18 cellular contexts compared by ENCODE assay signal in the genomic region with DNA sequence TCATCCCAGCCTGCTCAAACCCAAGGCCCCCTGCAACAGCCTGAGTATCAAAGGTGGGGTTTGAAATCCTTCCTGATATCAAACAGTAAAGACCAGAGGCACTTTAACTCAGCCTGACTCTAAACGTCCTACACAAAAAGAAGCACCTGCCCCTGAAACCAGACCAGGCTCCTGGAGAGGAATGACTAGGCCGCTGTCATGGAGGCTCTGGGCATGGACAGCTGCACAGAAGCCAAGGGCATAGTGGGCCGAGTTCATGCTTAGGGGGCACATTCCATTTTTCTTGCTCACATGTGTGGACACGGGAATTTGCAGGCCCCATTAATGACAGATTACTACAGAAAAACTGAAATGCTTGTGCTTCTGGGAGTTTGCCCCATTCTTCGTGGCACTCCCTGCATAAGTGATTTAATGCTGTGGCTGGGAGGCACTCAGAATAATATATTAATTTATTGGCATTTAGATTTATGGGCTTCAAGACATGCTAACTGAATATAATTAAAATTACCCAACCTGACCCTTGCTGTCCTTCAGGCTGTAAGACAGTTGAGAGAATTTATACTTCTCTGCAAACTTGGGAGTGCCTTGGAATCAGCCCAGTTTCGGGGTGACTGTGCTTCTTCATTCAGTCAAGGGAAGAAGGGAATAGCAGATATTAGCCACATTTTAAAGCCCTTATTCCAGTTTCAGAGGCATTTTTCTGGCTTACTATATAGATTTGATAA.
DNase-seq lines count a peak whose midpoint lies in the region; ATAC-seq, FAIRE-seq and TF ChIP-seq lines count a peak whose summit lies in the region.
"Had no signal": no experiment of that assay in that cellular context is flagged by ENCODE, and none has a peak within 500 bp of the region (broad histone marks: within the 10 kb centered on the region; RNA-seq: fewer than 3 reads in every experiment).

No MANE protein-coding gene starts in this region.

- peak overlapping the region; percentile 70 for H3K4me3 Mint-ChIP-seq in natural killer cell
- H3K4me3 Mint-ChIP-seq in natural killer cell treated with Interleukin-12 subunit alpha and Interleukin-12 subunit beta and Interleukin-15 and Interleukin-18, amount 100 ng/mL, for 72 hours = no peak overlapping the region
- no peak overlapping the region for H3K4me3 Mint-ChIP-seq in activated CD8-positive, alpha-beta T cell treated with anti-CD3 and anti-CD28 coated beads, Interleukin-2, amount 10 ng/mL, durations not matched to agents 7 days and 5 days
- no peak overlapping the region for H3K4me3 Mint-ChIP-seq in WTC11

- H3K4me1 Mint-ChIP-seq in natural killer cell = peaks cover 27 to 39% of the 10 kb centered on the region in 2 donors
- H3K4me1 Mint-ChIP-seq in natural killer cell treated with Interleukin-12 subunit alpha and Interleukin-12 subunit beta and Interleukin-15 and Interleukin-18, amount 100 ng/mL, for 72 hours (ENCODE audit: low read depth in 2 of 2) = peaks cover 15 to 18% of the 10 kb centered on the region in 2 donors
- peaks cover 50% of the 10 kb centered on the region for H3K4me1 Mint-ChIP-seq in activated CD8-positive, alpha-beta T cell treated with anti-CD3 and anti-CD28 coated beads, Interleukin-2, amount 10 ng/mL, durations not matched to agents 7 days and 5 days (ENCODE audit: low read depth)
- H3K4me1 Mint-ChIP-seq in WTC11 = peaks cover 20% of the 10 kb centered on the region

- no peak for TF ChIP-seq CTCF in natural killer cell (IDR thresholded peaks at IDR 0.05)
- TF ChIP-seq CTCF in spleen (IDR thresholded peaks at IDR 0.05 in 8 of 11, conservative IDR thresholded peaks at IDR 0.05 in 3 of 11) = no peak
- TF ChIP-seq CTCF in WTC11 (IDR thresholded peaks at IDR 0.05) = no peak

- ATAC-seq in natural killer cell = no peak
- no peak for ATAC-seq in natural killer cell treated with Interleukin-12 subunit alpha and Interleukin-12 subunit beta and Interleukin-15 and Interleukin-18, amount 100 ng/mL, for 72 hours
- ATAC-seq in activated CD8-positive, alpha-beta T cell treated with anti-CD3 and anti-CD28 coated beads, Interleukin-2, amount 10 ng/mL, durations not matched to agents 7 days and 5 days = no peak
- no peak for ATAC-seq in WTC11
- ATAC-seq: GM12878 had no signal

- H3K27ac ChIP-seq in spleen = no peak overlapping the region
- H3K27ac ChIP-seq: breast epithelium, left ventricle myocardium inferior, sigmoid colon, vagina had no signal

- H3K27me3 ChIP-seq in spleen (replicated peaks in 1 of 7) = no peaks in the 10 kb centered on the region
- H3K27me3 ChIP-seq: breast epithelium, sigmoid colon, vagina had no signal

- peak overlapping the region; percentile 39 to 61 for H3K27ac Mint-ChIP-seq in natural killer cell
- H3K27ac Mint-ChIP-seq in natural killer cell treated with Interleukin-12 subunit alpha and Interleukin-12 subunit beta and Interleukin-15 and Interleukin-18, amount 100 ng/mL, for 72 hours = peak overlapping the region in 1 of 2 donors; percentile 14
- peak overlapping the region; percentile 88 for H3K27ac Mint-ChIP-seq in activated CD8-positive, alpha-beta T cell treated with anti-CD3 and anti-CD28 coated beads, Interleukin-2, amount 10 ng/mL, durations not matched to agents 7 days and 5 days
- H3K27ac Mint-ChIP-seq in WTC11 = no peak overlapping the region

- H3K36me3 Mint-ChIP-seq in natural killer cell (no peaks in the 10 kb centered on the region), WTC11 (no peaks in the 10 kb centered on the region)
- H3K36me3 Mint-ChIP-seq in natural killer cell treated with Interleukin-12 subunit alpha and Interleukin-12 subunit beta and Interleukin-15 and Interleukin-18, amount 100 ng/mL, for 72 hours = no peaks in the 10 kb centered on the region
- peaks cover 6% of the 10 kb centered on the region for H3K36me3 Mint-ChIP-seq in activated CD8-positive, alpha-beta T cell treated with anti-CD3 and anti-CD28 coated beads, Interleukin-2, amount 10 ng/mL, durations not matched to agents 7 days and 5 days (ENCODE audit: low read depth)

- intact Hi-C loops in natural killer cell (cut with micrococcal nuclease) (no loop called here), spleen (cut with DNase I; ENCODE audit: low total_unique reads) (no loop called here)

- no peak for FAIRE-seq in H54 (lab: Jason Lieb, UNC)
- FAIRE-seq: G401.6, GM12878 had no signal

- H3K4me1 ChIP-seq in spleen = peaks cover 0 to 18% (median 3%) of the 10 kb centered on the region in 6 donors
- H3K4me1 ChIP-seq: breast epithelium, left ventricle myocardium inferior, sigmoid colon, vagina had no signal

- H3K4me3 ChIP-seq in spleen = no peak overlapping the region
- H3K4me3 ChIP-seq: breast epithelium, GM12878, left ventricle myocardium inferior, sigmoid colon, vagina had no signal

- CTCF ChIA-PET in activated CD8-positive, alpha-beta T cell treated with anti-CD3 and anti-CD28 coated beads, Interleukin-2, amount 10 ng/mL, durations not matched to agents 7 days and 5 days (lab: Charles Lee) = interaction anchor here (1.0 to 3.8 kb wide), 8 partner anchors 11 to 363 kb away, joined by 3 to 19 read pairs (median 4); no protein-coding TSS in a partner anchor
- CTCF ChIA-PET in WTC11 (lab: Charles Lee) = no interaction called here

- no peak for TF ChIP-seq POLR2A in spleen (IDR thresholded peaks at IDR 0.05)
- no peak for TF ChIP-seq POLR2A in H54 (IDR thresholded peaks at IDR 0.05; ENCODE audit: low read depth, low read length)

- no peaks in the 10 kb centered on the region for H3K36me3 ChIP-seq in spleen
- H3K36me3 ChIP-seq: breast epithelium, left ventricle myocardium inferior, sigmoid colon, vagina had no signal

- POLR2A ChIA-PET in activated CD8-positive, alpha-beta T cell treated with anti-CD3 and anti-CD28 coated beads, Interleukin-2, amount 10 ng/mL, durations not matched to agents 7 days and 5 days (lab: Charles Lee) = interaction anchor here (0.7 kb wide), 1 partner anchor 773 kb away, joined by 3 read pairs; no protein-coding TSS in a partner anchor
- POLR2A ChIA-PET in WTC11 (lab: Charles Lee) = no interaction called here

- 82 to 94% (median 89%) methylated on average over 6 of the region's 6 CpGs for WGBS in spleen, 5 donors

- H3K27me3 Mint-ChIP-seq in natural killer cell (ENCODE audit: low read depth in 2 of 2) (peaks cover 9 to 12% of the 10 kb centered on the region in 2 donors), WTC11 (ENCODE audit: low read depth) (no peaks in the 10 kb centered on the region; the same call in 1 of the 2 replicates)
- peaks cover 0 to 2% of the 10 kb centered on the region in 2 donors for H3K27me3 Mint-ChIP-seq in natural killer cell treated with Interleukin-12 subunit alpha and Interleukin-12 subunit beta and Interleukin-15 and Interleukin-18, amount 100 ng/mL, for 72 hours
- H3K27me3 Mint-ChIP-seq in activated CD8-positive, alpha-beta T cell treated with anti-CD3 and anti-CD28 coated beads, Interleukin-2, amount 10 ng/mL, durations not matched to agents 7 days and 5 days (ENCODE audit: low read depth) = peaks cover 9% of the 10 kb centered on the region

- H3K9me3 Mint-ChIP-seq in natural killer cell (no peaks in the 10 kb centered on the region), WTC11 (0 out of 2 replicates have a peak, but pooled peaks cover 3% of the 10 kb centered on the region)
- H3K9me3 Mint-ChIP-seq in natural killer cell treated with Interleukin-12 subunit alpha and Interleukin-12 subunit beta and Interleukin-15 and Interleukin-18, amount 100 ng/mL, for 72 hours = no peaks in the 10 kb centered on the region
- H3K9me3 Mint-ChIP-seq in activated CD8-positive, alpha-beta T cell treated with anti-CD3 and anti-CD28 coated beads, Interleukin-2, amount 10 ng/mL, durations not matched to agents 7 days and 5 days (ENCODE audit: insufficient read depth) = peaks cover under 1% of the 10 kb centered on the region

- DNase-seq in natural killer cell (no peak), midbrain (lab: John Stamatoyannopoulos, UW) (peak; percentile 16), spleen (no peak), H54 (ENCODE audit: insufficient read length, low spot score) (no peak), WTC11 (ENCODE audit: low spot score) (no peak)
- DNase-seq in natural killer cell treated with Interleukin-12 subunit alpha and Interleukin-12 subunit beta and Interleukin-15 and Interleukin-18, amount 100 ng/mL, for 72 hours (ENCODE audit: low spot score) = no peak
- DNase-seq in activated CD8-positive, alpha-beta T cell treated with anti-CD3 and anti-CD28 coated beads, Interleukin-2, amount 10 ng/mL, durations not matched to agents 7 days and 5 days = no peak
- DNase-seq: erythroblast, left ventricle myocardium inferior, NCI-H1105, NCI-H2107, NCI-H526, SHP77, sigmoid colon had no signal

- H3K9me3 ChIP-seq in spleen = peaks cover 0 to 2% (median 0%) of the 10 kb centered on the region in 8 donors
- H3K9me3 ChIP-seq: breast epithelium, sigmoid colon, vagina had no signal

TF ChIP-seq in WTC11, 78 proteins besides CTCF, POLR2A, EP300 and RAD21 (continues in another document):
- TF ChIP-seq, protein P1, sequence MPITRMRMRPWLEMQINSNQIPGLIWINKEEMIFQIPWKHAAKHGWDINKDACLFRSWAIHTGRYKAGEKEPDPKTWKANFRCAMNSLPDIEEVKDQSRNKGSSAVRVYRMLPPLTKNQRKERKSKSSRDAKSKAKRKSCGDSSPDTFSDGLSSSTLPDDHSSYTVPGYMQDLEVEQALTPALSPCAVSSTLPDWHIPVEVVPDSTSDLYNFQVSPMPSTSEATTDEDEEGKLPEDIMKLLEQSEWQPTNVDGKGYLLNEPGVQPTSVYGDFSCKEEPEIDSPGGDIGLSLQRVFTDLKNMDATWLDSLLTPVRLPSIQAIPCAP (CRISPR knock-in tag; IDR thresholded peaks at IDR 0.05) = no peak
- TF ChIP-seq, protein P2, sequence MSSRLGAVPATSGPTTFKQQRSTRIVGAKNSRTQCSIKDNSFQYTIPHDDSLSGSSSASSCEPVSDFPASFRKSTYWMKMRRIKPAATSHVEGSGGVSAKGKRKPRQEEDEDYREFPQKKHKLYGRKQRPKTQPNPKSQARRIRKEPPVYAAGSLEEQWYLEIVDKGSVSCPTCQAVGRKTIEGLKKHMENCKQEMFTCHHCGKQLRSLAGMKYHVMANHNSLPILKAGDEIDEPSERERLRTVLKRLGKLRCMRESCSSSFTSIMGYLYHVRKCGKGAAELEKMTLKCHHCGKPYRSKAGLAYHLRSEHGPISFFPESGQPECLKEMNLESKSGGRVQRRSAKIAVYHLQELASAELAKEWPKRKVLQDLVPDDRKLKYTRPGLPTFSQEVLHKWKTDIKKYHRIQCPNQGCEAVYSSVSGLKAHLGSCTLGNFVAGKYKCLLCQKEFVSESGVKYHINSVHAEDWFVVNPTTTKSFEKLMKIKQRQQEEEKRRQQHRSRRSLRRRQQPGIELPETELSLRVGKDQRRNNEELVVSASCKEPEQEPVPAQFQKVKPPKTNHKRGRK (CRISPR knock-in tag; IDR thresholded peaks at IDR 0.05; ENCODE audit: borderline replicate concordance) = no peak
- no peak for TF ChIP-seq RORB (CRISPR knock-in tag; IDR thresholded peaks at IDR 0.05)
